ENCODE assay signal across 24 cellular contexts in the genomic region with DNA sequence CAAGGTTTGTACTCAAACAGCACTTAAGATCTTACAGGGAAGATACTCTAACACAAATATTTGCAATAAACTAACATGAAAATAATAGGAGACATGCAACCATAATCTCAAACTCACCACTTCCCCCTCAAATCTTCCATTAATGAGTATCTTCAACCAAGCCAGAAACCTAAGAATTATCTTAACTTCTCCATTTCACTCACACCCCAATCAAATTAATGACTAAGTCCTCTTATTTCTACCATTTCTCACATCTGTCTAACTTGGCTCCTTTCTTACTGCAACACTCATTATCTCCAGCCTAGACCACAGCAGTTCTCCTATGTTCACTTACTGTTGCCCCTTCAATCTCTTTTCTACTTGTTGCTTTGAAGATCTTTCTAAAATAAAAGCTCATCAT.
"Had no signal": no experiment of that assay in that cellular context is flagged by ENCODE, and none has a peak within 500 bp of the region (broad histone marks: within the 10 kb centered on the region; RNA-seq: fewer than 3 reads in every experiment).

No MANE protein-coding gene starts in this region.

- H3K4me1 ChIP-seq: adrenal gland, breast epithelium, heart left ventricle, parathyroid adenoma, sigmoid colon had no signal

- H3K4me3 Mint-ChIP-seq: activated CD4-positive, alpha-beta T cell treated with anti-CD3 and anti-CD28 coated beads, Interleukin-2, amount 10 ng/mL, durations not matched to agents 24 days and 14 days; activated CD8-positive, alpha-beta T cell treated with anti-CD3 and anti-CD28 coated beads, Interleukin-2, amount 10 ng/mL, durations not matched to agents 7 days and 5 days; activated naive CD4-positive, alpha-beta T cell treated with anti-CD3 and anti-CD28 coated beads for 36 hours; mesothelial cell of epicardium; nephron had no signal

- ATAC-seq: activated CD8-positive, alpha-beta T cell treated with anti-CD3 and anti-CD28 coated beads, Interleukin-2, amount 10 ng/mL, durations not matched to agents 7 days and 5 days; heart left ventricle; left lobe of liver had no signal

- H3K4me1 Mint-ChIP-seq: mesothelial cell of epicardium had no signal

- H3K4me3 ChIP-seq: adrenal gland, breast epithelium, coronary artery, heart left ventricle, lung, sigmoid colon, tibial nerve had no signal

- H3K9me3 Mint-ChIP-seq: activated CD4-positive, alpha-beta T cell treated with anti-CD3 and anti-CD28 coated beads, Interleukin-2, amount 10 ng/mL, durations not matched to agents 24 days and 14 days; activated naive CD4-positive, alpha-beta T cell treated with anti-CD3 and anti-CD28 coated beads for 36 hours; activated T-helper 2 cell treated with anti-CD3 and anti-CD28 coated beads, Interferon-gamma antibody, Interleukin-2, Interleukin-4, amounts not matched to agents 10 μg/mL and 5 μg/mL and 100 μg/mL, durations not matched to agents 14 hours and 24 hours and 36 hours; mesothelial cell of epicardium; nephron had no signal

- H3K27me3 Mint-ChIP-seq: activated CD4-positive, alpha-beta T cell treated with anti-CD3 and anti-CD28 coated beads, Interleukin-2, amount 10 ng/mL, durations not matched to agents 24 days and 14 days had no signal

- H3K27ac ChIP-seq: adrenal gland, breast epithelium, coronary artery, heart left ventricle, parathyroid adenoma, sigmoid colon, tibial nerve had no signal

- DNase-seq: activated CD4-positive, alpha-beta T cell treated with anti-CD3 and anti-CD28 coated beads, Interleukin-2, amount 10 ng/mL, durations not matched to agents 24 days and 14 days; activated CD4-positive, CD25-positive, alpha-beta regulatory T cell; activated CD8-positive, alpha-beta memory T cell treated with anti-CD3 and anti-CD28 coated beads, Interleukin-2, amount 50 U/mL, for 4 hours; activated CD8-positive, alpha-beta T cell treated with anti-CD3 and anti-CD28 coated beads, Interleukin-2, amount 10 ng/mL, durations not matched to agents 7 days and 5 days; activated naive CD4-positive, alpha-beta T cell treated with anti-CD3 and anti-CD28 coated beads for 36 hours; adrenal gland; erythroblast; heart left ventricle; kidney; sigmoid colon; stimulated activated CD4-positive, alpha-beta T cell treated with anti-CD3 and anti-CD28 coated beads, Interleukin-4, amount 100 ng/mL, for 4 hours; stimulated activated naive CD4-positive, alpha-beta T cell treated with Interleukin-2 at 50 U/mL for 16 hours had no signal

- H3K9ac ChIP-seq: parathyroid adenoma had no signal

- H3K27ac Mint-ChIP-seq: activated CD4-positive, alpha-beta T cell treated with anti-CD3 and anti-CD28 coated beads, Interleukin-2, amount 10 ng/mL, durations not matched to agents 24 days and 14 days; activated CD8-positive, alpha-beta T cell treated with anti-CD3 and anti-CD28 coated beads, Interleukin-2, amount 10 ng/mL, durations not matched to agents 7 days and 5 days; activated naive CD4-positive, alpha-beta T cell treated with anti-CD3 and anti-CD28 coated beads for 36 hours; activated T-helper 2 cell treated with anti-CD3 and anti-CD28 coated beads, Interferon-gamma antibody, Interleukin-2, Interleukin-4, amounts not matched to agents 10 μg/mL and 5 μg/mL and 100 μg/mL, durations not matched to agents 14 hours and 24 hours and 36 hours; mesothelial cell of epicardium; nephron had no signal

- H3K79me2 ChIP-seq: parathyroid adenoma had no signal

- H2AFZ ChIP-seq: parathyroid adenoma had no signal

- H3K9me3 ChIP-seq: adrenal gland, breast epithelium, heart left ventricle, sigmoid colon, tibial nerve had no signal

- H3K27me3 ChIP-seq: adrenal gland, breast epithelium, heart left ventricle, sigmoid colon, tibial nerve had no signal

- FAIRE-seq: astrocyte, frontal cortex, kidney, urothelium cell line had no signal
